8 cellular contexts compared by ENCODE assay signal in genomic region chr3:192968901-192969300, GRCh38. TPM values are rescaled to one million over a fixed set of nuclear protein-coding genes. Genes with fewer than 3 reads are reported as not detected.
A peak's percentile ranks its signal among the peaks of the same experiment; 100 is the strongest.
DNase-seq lines count a peak whose midpoint lies in the region; TF ChIP-seq lines count a peak whose summit lies in the region.
"Not testable (repeated sequence)": the region's sequence is repeated elsewhere in the genome, so short reads cannot be mapped to it uniquely, and the experiment has no call there.

No MANE protein-coding gene starts in this region.

- not testable (repeated sequence) for H3K9me3 Mint-ChIP-seq in MCF 10A (ENCODE audit: unreplicated experiment)

- CTCF ChIA-PET in MCF 10A (lab: Yijun Ruan, JAX): interaction anchor here (1.0 kb wide), 1 partner anchor 52 kb away, joined by 3 read pairs; no protein-coding TSS in a partner anchor

- H3K27ac ChIP-seq in ACC112 (ENCODE audit: low read depth, low read length): peak overlapping the region; percentile 27; the same call in 1 of the 2 replicates

- peak overlapping the region; percentile 41 for H3K4me3 Mint-ChIP-seq in MCF 10A (ENCODE audit: unreplicated experiment)

- H3K4me2 ChIP-seq in skeletal muscle satellite cell (ENCODE audit: low read length): peak overlapping the region; percentile 29

- not testable (repeated sequence) for H3K9me3 ChIP-seq in adipocyte (ENCODE audit: control insufficient read depth, low read length); skeletal muscle satellite cell (replicated peaks; ENCODE audit: low read length)

- peaks cover 19% of the 10 kb centered on the region for H3K4me1 Mint-ChIP-seq in MCF 10A (ENCODE audit: insufficient read depth, unreplicated experiment)

- peak overlapping the region; percentile 96 for H3K27ac Mint-ChIP-seq in MCF 10A (ENCODE audit: low read depth, unreplicated experiment)

- H3K79me2 ChIP-seq in ACC112 (ENCODE audit: control insufficient read depth, insufficient read depth, low read length, unreplicated experiment): not testable (repeated sequence)

- not testable (repeated sequence) for H3K4me3 ChIP-seq in ACC112 (ENCODE audit: low read depth, low read length); adipocyte (ENCODE audit: low read length); foreskin fibroblast (ENCODE audit: low read depth in 1 of 2, low read length in 2 of 2); skeletal muscle satellite cell (ENCODE audit: low read length)

- not testable (repeated sequence) for H3K9ac ChIP-seq in adipocyte (ENCODE audit: low read length); skeletal muscle satellite cell (ENCODE audit: low read depth, low read length)

- DNase-seq in HCEC 1CT (peak; percentile 47), RPMI7951 (ENCODE audit: low read depth) (peak; percentile 48), adipocyte (ENCODE audit: low read depth) (peak; percentile 7), MCF 10A (ENCODE audit: unreplicated experiment) (peak; percentile 26), fibroblast of gingiva (ENCODE audit: low read depth) (peak; percentile 54), foreskin fibroblast (peak; percentile 28 to 42)

- intact Hi-C loops in MCF 10A (cut with micrococcal nuclease): not testable (repeated sequence)

- POLR2A ChIA-PET in MCF 10A (lab: Yijun Ruan, JAX): interaction anchor here (0.7 to 1.5 kb wide), 5 partner anchors 10 to 58 kb away, joined by 3 to 5 read pairs (median 4); no protein-coding TSS in a partner anchor

- not testable (repeated sequence) for TF ChIP-seq CTCF in MCF 10A (IDR thresholded peaks at IDR 0.05; ENCODE audit: unreplicated experiment); foreskin fibroblast (IDR thresholded peaks at IDR 0.05; ENCODE audit: low read depth, low read length)

- H3K36me3 ChIP-seq in ACC112 (ENCODE audit: insufficient read depth, low read length); adipocyte (ENCODE audit: control insufficient read depth, insufficient read depth, low read length, severe bottlenecking); skeletal muscle satellite cell (ENCODE audit: insufficient read depth, low read length): not testable (repeated sequence)

- H3K36me3 Mint-ChIP-seq in MCF 10A (ENCODE audit: insufficient read depth, unreplicated experiment): not testable (repeated sequence)

- H3K27me3 Mint-ChIP-seq in MCF 10A (ENCODE audit: insufficient read depth, unreplicated experiment): not testable (repeated sequence)

- not testable (repeated sequence) for H2AFZ ChIP-seq in ACC112 (ENCODE audit: low read length, unreplicated experiment)

- not testable (repeated sequence) for BruUV-seq in MCF 10A (replicated peaks; lab: Mats Ljungman, UMichigan)

- H3K27me3 ChIP-seq in ACC112 (ENCODE audit: insufficient read depth, low read length); adipocyte (replicated peaks; ENCODE audit: control insufficient read depth, insufficient read depth, low read length); skeletal muscle satellite cell (ENCODE audit: control insufficient read depth, insufficient read depth, low read length): not testable (repeated sequence)

- H3K4me1 ChIP-seq in ACC112 (ENCODE audit: control insufficient read depth, insufficient read depth, low read length, unreplicated experiment); adipocyte (ENCODE audit: control insufficient read depth, insufficient read depth, low read length); skeletal muscle satellite cell (ENCODE audit: control insufficient read depth, insufficient read depth, low read length): not testable (repeated sequence)

RNA-seq across cellular contexts. Expression of gene MB21D2, which starts 51.2 kb away (rescaled TPM):
- total RNA-seq in RPMI7951 (2014; rRNA removed; shearing (Covaris generic)): 8.8 and 8.9 TPM in 2 replicates
- 3.6 and 4.4 TPM in 2 replicates for total RNA-seq in MCF 10A (2022)
- total RNA-seq in skeletal muscle satellite cell (2012; rRNA removed): 7.2 and 7.6 TPM in 2 replicates
